In genomic region chr10:108544500-108545120, GRCh38 we compare ENCODE assay signal across 8 cellular contexts.
DNase-seq lines count a peak whose midpoint lies in the region; ATAC-seq, FAIRE-seq and TF ChIP-seq lines count a peak whose summit lies in the region.

No MANE protein-coding gene starts in this region.

- H3K9me3 ChIP-seq in tibial artery, result no peaks in the 10 kb centered on the region

- intact Hi-C loops in tibial artery (cut with DNase I; ENCODE audit: low total_unique reads), result no loop called here

- H3K36me3 ChIP-seq in tibial artery, result no peaks in the 10 kb centered on the region

- peak; percentile 61 for ATAC-seq in GM21367 (IDR thresholded peaks at IDR 0.05; ENCODE audit: unreplicated experiment)

- H3K4me3 ChIP-seq in HL-60 (replicated peaks; ENCODE audit: insufficient read depth, low read length) (no peak overlapping the region), tibial artery (no peak overlapping the region)

- H3K27me3 ChIP-seq in HL-60 (ENCODE audit: insufficient read depth, poor library complexity, severe bottlenecking) (no peaks in the 10 kb centered on the region), tibial artery (no peaks in the 10 kb centered on the region)

- H3K4me1 ChIP-seq in tibial artery, result no peaks in the 10 kb centered on the region

- TF ChIP-seq CTCF in HL-60 (IDR thresholded peaks at IDR 0.05; ENCODE audit: insufficient read depth, low read length) (peak; percentile 68), tibial artery (IDR thresholded peaks at IDR 0.05) (peak; percentile 61 to 86)

- FAIRE-seq in RCC 7860 (lab: Jason Lieb, UNC), result peak; percentile 2

- no peak overlapping the region for H3K27ac ChIP-seq in HL-60 (replicated peaks)
- H3K27ac ChIP-seq in tibial artery, result no peak overlapping the region

- DNase-seq in NCI-H2227 (lab: John Stamatoyannopoulos, UW; ENCODE audit: unreplicated experiment) (peak; percentile 0), NCI-H2227 treated with DMSO at 0.1 percent for 48 hours (lab: John Stamatoyannopoulos, UW) (no peak), HL-60 (ENCODE audit: low read depth in 1 of 2, low spot score in 1 of 2) (peak; percentile 21 to 63), RCC 7860 (ENCODE audit: low spot score) (peak; percentile 35), dedifferentiated amniotic fluid mesenchymal stem cell (ENCODE audit: extremely low spot score) (peak; percentile 33), lung microvascular endothelial cell (ENCODE audit: low read depth in 2 of 2) (peak; percentile 62 to 81), tibial artery (no peak)

Comparison
In these comparisons a context has a peak if more than half of its experiments do, and no peak if none do; other contexts are left out.
1. DNase-seq: peak in NCI-H2227 (single experiment), HL-60 (2 of 2), RCC 7860 (single experiment), dedifferentiated amniotic fluid mesenchymal stem cell (single experiment) and lung microvascular endothelial cell (2 of 2); none in NCI-H2227 treated with DMSO at 0.1 percent for 48 hours (single experiment) and tibial artery (0 of 2).